In the genomic region with DNA sequence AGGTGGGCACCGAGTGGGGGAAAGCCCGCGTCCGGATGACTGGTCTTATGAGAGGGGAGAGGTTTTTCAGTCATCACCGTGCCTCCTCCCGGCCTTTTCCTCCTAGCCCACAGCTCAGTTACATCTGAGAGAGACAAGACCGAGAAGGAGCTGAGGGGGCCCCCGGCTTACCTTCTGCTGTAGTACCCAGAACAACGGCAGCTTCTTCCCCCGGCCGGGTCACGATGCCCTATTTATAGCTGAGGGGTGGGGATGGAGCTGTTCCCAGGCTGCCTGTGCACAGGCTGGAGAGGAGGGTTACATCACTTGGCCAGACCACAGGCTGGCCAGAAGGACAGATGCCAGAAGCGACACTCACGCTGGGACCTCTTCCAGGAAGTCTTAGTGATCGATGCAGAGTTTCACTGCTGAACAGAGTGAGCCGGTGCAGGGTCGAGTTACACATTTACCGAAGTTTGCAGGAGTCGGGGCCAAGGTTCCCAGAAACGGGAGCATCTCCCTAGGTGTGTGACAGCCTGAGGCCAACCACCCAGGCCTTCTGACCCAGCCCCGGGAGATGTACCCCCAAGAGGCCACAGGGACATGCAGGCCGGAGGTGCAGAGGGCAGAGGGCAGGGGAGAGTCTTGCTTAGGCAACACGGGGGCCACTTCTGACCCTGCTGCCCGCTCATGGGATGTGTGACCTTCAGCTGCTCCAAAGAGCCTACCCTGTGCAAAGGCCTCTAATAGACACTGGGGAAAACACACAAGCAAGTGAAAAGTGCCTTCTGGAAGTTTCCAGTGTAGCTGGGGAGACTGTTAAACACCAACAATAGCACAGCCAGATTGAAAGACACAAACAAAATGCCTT, we compare ENCODE assay signal across 8 cellular contexts. TPM values are rescaled to one million over a fixed set of nuclear protein-coding genes. Genes with fewer than 3 reads are reported as not detected.
DNase-seq lines count a peak whose midpoint lies in the region; ATAC-seq and TF ChIP-seq lines count a peak whose summit lies in the region.

A gene (minus strand): TSS at position 208 of the 850 bp plus-strand sequence. CDS start 3,299 bp downstream, outside the sequence.

- no peaks in the 10 kb centered on the region for H4K20me1 ChIP-seq in PC-9 (ENCODE audit: insufficient read depth)

- no peak within 1 kb of the TSS for H3K27ac ChIP-seq in PC-9

- H3K79me2 ChIP-seq in PC-9 (ENCODE audit: low read depth): no peaks in the 10 kb centered on the region

- no peaks in the 10 kb centered on the region for H3K9me3 ChIP-seq in PC-9 (ENCODE audit: insufficient read depth, low read depth)

- no peak within 1 kb of the TSS for H2AFZ ChIP-seq in PC-9

- no peaks in the 10 kb centered on the region for H3F3A ChIP-seq in PC-9 (ENCODE audit: insufficient read depth, low read depth)

- no peaks in the 10 kb centered on the region for H3K9me2 ChIP-seq in PC-9 (ENCODE audit: insufficient read depth)

- H3K4me3 ChIP-seq in PC-9 (no peak within 1 kb of the TSS), foreskin fibroblast (ENCODE audit: low read depth in 1 of 2, low read length in 2 of 2) (no peak within 1 kb of the TSS)

- intact Hi-C loops in PC-9 (cut with micrococcal nuclease; ENCODE audit: unreplicated experiment): no loop called here
- intact Hi-C loops in posterior cingulate gyrus (cut with DNase I): loop anchor here (5.0 kb wide), 1 partner anchor 72 kb away; a partner anchor contains a TSS

- no peaks in the 10 kb centered on the region; the same call in 1 of the 2 replicates for H3K4me1 ChIP-seq in PC-9 (replicated peaks; ENCODE audit: insufficient read depth)

- no peaks in the 10 kb centered on the region for H3K27me3 ChIP-seq in PC-9 (ENCODE audit: insufficient read depth, low read depth)

- TF ChIP-seq CTCF in PC-9 (conservative IDR thresholded peaks at IDR 0.05) (no peak), foreskin fibroblast (IDR thresholded peaks at IDR 0.05; ENCODE audit: low read depth, low read length) (no peak)

- no peak for ATAC-seq in HG03039 (IDR thresholded peaks at IDR 0.05; ENCODE audit: unreplicated experiment)

- BruUV-seq in PC-9 (replicated peaks; lab: Mats Ljungman, UMichigan): no TSS peak

- DNase-seq in DMS 273 treated with DMSO at 0.1 percent for 48 hours (lab: John Stamatoyannopoulos, UW) (peak; percentile 44), PC-9 (peak; percentile 15 to 50), foreskin fibroblast (peak; percentile 75 to 89), posterior cingulate gyrus (peak; percentile 63 to 96 (median 77)), KBM-7 (no peak), NCI-H128 (lab: John Stamatoyannopoulos, UW; ENCODE audit: unreplicated experiment) (no peak)
- no peak for DNase-seq in activated CD8-positive, alpha-beta memory T cell treated with anti-CD3 and anti-CD28 coated beads for 24 hours

- POLR2A ChIA-PET in PC-9 (lab: Charles Lee; ENCODE audit: unreplicated experiment): no interaction called here

- in situ Hi-C loops in KBM-7 (cut with MboI; ENCODE audit: low pct_unique_long_range_greater_than_20kb, low sequenced_read_pairs): no loop called here

- H3K36me3 ChIP-seq in PC-9 (ENCODE audit: low read depth): no peaks in the 10 kb centered on the region

- peak within 1 kb of the TSS; percentile 13; the same call in 1 of the 2 replicates for H3K4me2 ChIP-seq in PC-9

- CTCF ChIA-PET in PC-9 (lab: Charles Lee): interaction anchor here (0.6 kb wide), 1 partner anchor 35 kb away, joined by 3 read pairs; no protein-coding TSS in a partner anchor

RNA-seq across cellular contexts. Expression of the gene that starts here (rescaled TPM):
- total RNA-seq in PC-9 (2021): not detected in 2 replicates

Comparison
In these comparisons a context has a peak if more than half of its experiments do, and no peak if none do; other contexts are left out.
1. Peak in DNase-seq and H3K4me2 ChIP-seq in PC-9; RNA of the gene not detected or under 1 TPM.
2. DNase-seq: peak in DMS 273 treated with DMSO at 0.1 percent for 48 hours (single experiment), foreskin fibroblast (2 of 2) and posterior cingulate gyrus (10 of 10); none in activated CD8-positive, alpha-beta memory T cell treated with anti-CD3 and anti-CD28 coated beads for 24 hours (single experiment), KBM-7 (single experiment) and NCI-H128 (single experiment).